ENCODE assay signal across 9 cellular contexts in the genomic region with DNA sequence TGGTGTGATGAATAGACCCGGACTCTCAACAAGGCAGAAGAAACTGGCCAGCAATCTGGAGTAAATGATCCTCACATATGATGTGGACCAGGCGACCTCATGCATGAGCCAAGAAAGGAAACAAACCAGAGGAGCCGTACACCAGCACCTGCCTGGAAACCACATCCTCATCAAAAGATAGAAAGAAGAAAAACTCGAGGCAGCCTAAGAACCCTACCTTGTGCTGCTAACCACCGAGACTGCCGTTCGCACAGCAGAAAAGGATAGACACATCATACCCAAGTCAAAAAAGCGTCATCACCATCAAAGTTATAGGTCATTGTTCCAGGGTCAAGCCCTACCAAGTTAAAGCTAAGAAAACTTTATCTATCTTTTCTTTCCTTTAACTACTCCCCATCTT.
DNase-seq lines count a peak whose midpoint lies in the region; ATAC-seq and TF ChIP-seq lines count a peak whose summit lies in the region.
"Had no signal": no experiment of that assay in that cellular context is flagged by ENCODE, and none has a peak within 500 bp of the region (broad histone marks: within the 10 kb centered on the region; RNA-seq: fewer than 3 reads in every experiment).

No MANE protein-coding gene starts in this region.

- no peaks in the 10 kb centered on the region for H3K9me3 Mint-ChIP-seq in activated CD8-positive, alpha-beta T cell treated with anti-CD3 and anti-CD28 coated beads for 36 hours
- H3K9me3 Mint-ChIP-seq in naive B cell = no peaks in the 10 kb centered on the region
- peaks cover 4% of the 10 kb centered on the region for H3K9me3 Mint-ChIP-seq in progenitor cell of endocrine pancreas (ENCODE audit: low read depth)

- TF ChIP-seq CTCF in GM10266 (IDR thresholded peaks at IDR 0.05; ENCODE audit: control insufficient read depth, insufficient read depth, low read depth, missing control alignments) (no peak), progenitor cell of endocrine pancreas (IDR thresholded peaks at IDR 0.05; ENCODE audit: unreplicated experiment) (no peak)
- TF ChIP-seq CTCF in activated CD8-positive, alpha-beta T cell treated with anti-CD3 and anti-CD28 coated beads for 36 hours (IDR thresholded peaks at IDR 0.05) = no peak

- H3K4me3 Mint-ChIP-seq in activated CD8-positive, alpha-beta T cell treated with anti-CD3 and anti-CD28 coated beads for 36 hours = peak overlapping the region; percentile 22
- peak overlapping the region in 5 of 8 donors; percentile 10 to 60 (median 47) for H3K4me3 Mint-ChIP-seq in naive B cell
- no peak overlapping the region for H3K4me3 Mint-ChIP-seq in progenitor cell of endocrine pancreas (ENCODE audit: low read depth)

- peaks cover 9% of the 10 kb centered on the region for H3K36me3 Mint-ChIP-seq in activated CD8-positive, alpha-beta T cell treated with anti-CD3 and anti-CD28 coated beads for 36 hours (ENCODE audit: low read depth)
- peaks cover 8 to 11% of the 10 kb centered on the region in 2 donors for H3K36me3 Mint-ChIP-seq in naive B cell
- H3K36me3 Mint-ChIP-seq in progenitor cell of endocrine pancreas (ENCODE audit: insufficient read depth) = no peaks in the 10 kb centered on the region

- CTCF ChIA-PET in activated CD8-positive, alpha-beta T cell treated with anti-CD3 and anti-CD28 coated beads for 36 hours (lab: Charles Lee) = interaction anchor here (1.2 to 1.3 kb wide), 3 partner anchors 11 to 373 kb away, joined by 3 to 4 read pairs (median 3); no protein-coding TSS in a partner anchor

- DNase-seq in GM10266 (ENCODE audit: extremely low spot score) (peak; percentile 15), naive B cell (peak; percentile 8), progenitor cell of endocrine pancreas (ENCODE audit: low spot score, unreplicated experiment) (no peak), NOMO-1 (lab: John Stamatoyannopoulos, UW; ENCODE audit: unreplicated experiment in 2 of 2) (no peak), MV-4-11 (lab: John Stamatoyannopoulos, UW) (no peak), NCI-H1930 (lab: John Stamatoyannopoulos, UW) (no peak)
- peak; percentile 85 for DNase-seq in activated CD8-positive, alpha-beta T cell treated with anti-CD3 and anti-CD28 coated beads for 36 hours
- DNase-seq: psoas muscle had no signal

- POLR2A ChIA-PET in activated CD8-positive, alpha-beta T cell treated with anti-CD3 and anti-CD28 coated beads for 36 hours (lab: Charles Lee) = no interaction called here

- intact Hi-C loops in activated CD8-positive, alpha-beta T cell treated with anti-CD3 and anti-CD28 coated beads for 36 hours (cut with micrococcal nuclease) = no loop called here

- peaks cover 31% of the 10 kb centered on the region for H3K4me1 Mint-ChIP-seq in activated CD8-positive, alpha-beta T cell treated with anti-CD3 and anti-CD28 coated beads for 36 hours (ENCODE audit: low read depth)
- H3K4me1 Mint-ChIP-seq in naive B cell (peaks cover 36 to 52% (median 45%) of the 10 kb centered on the region in 3 donors), progenitor cell of endocrine pancreas (ENCODE audit: low read depth) (peaks cover 7% of the 10 kb centered on the region)

- H3K27ac Mint-ChIP-seq in activated CD8-positive, alpha-beta T cell treated with anti-CD3 and anti-CD28 coated beads for 36 hours = peak overlapping the region; percentile 88
- peak overlapping the region; percentile 3 to 62 (median 34) for H3K27ac Mint-ChIP-seq in naive B cell
- no peak overlapping the region for H3K27ac Mint-ChIP-seq in progenitor cell of endocrine pancreas

- H3K27me3 Mint-ChIP-seq in activated CD8-positive, alpha-beta T cell treated with anti-CD3 and anti-CD28 coated beads for 36 hours = no peaks in the 10 kb centered on the region
- H3K27me3 Mint-ChIP-seq in naive B cell = no peaks in the 10 kb centered on the region
- H3K27me3 Mint-ChIP-seq in progenitor cell of endocrine pancreas = no peaks in the 10 kb centered on the region

- peak; percentile 63 for ATAC-seq in HG02973 (IDR thresholded peaks at IDR 0.05; ENCODE audit: unreplicated experiment)
- peak; percentile 95 for ATAC-seq in activated CD8-positive, alpha-beta T cell treated with anti-CD3 and anti-CD28 coated beads for 36 hours
- peak; percentile 38 to 49 for ATAC-seq in naive B cell (ENCODE audit: low read depth in 2 of 2)
- ATAC-seq: psoas muscle had no signal

Comparison
In these comparisons a context has a peak if more than half of its experiments do, and no peak if none do; other contexts are left out.
1. DNase-seq: peak in GM10266 (single experiment), activated CD8-positive, alpha-beta T cell treated with anti-CD3 and anti-CD28 coated beads for 36 hours (single experiment) and naive B cell (single experiment); none in progenitor cell of endocrine pancreas (single experiment), NOMO-1 (0 of 2), MV-4-11 (single experiment) and NCI-H1930 (0 of 2).
2. ATAC-seq: peak in every context shown above with its lines; median percentile 95 in activated CD8-positive, alpha-beta T cell treated with anti-CD3 and anti-CD28 coated beads for 36 hours; 63 in HG02973; 44 in naive B cell.